Comparison of ENCODE assay signal across 9 cellular contexts in genomic region chr19:43414554-43414953, GRCh38. TPM values are rescaled to one million over a fixed set of nuclear protein-coding genes. Genes with fewer than 3 reads are reported as not detected.
"Had no signal": no experiment of that assay in that cellular context is flagged by ENCODE, and none has a peak within 500 bp of the region (broad histone marks: within the 10 kb centered on the region; RNA-seq: fewer than 3 reads in every experiment).

TEX101 (plus strand) TSS chr19:43414890; CDS start chr19:43415920, 1,030 bp downstream.

- DNase-seq: GM23248, GOT3, H9, HCEC 1CT, IMR-90, KBM-7 had no signal

- H2AFZ ChIP-seq: GM23248 had no signal

- H3K9ac ChIP-seq: GM23248 had no signal

- H3K4me3 Mint-ChIP-seq: H9 had no signal

- H3K27ac ChIP-seq: GM23248, HL-60 had no signal

- H3K4me3 ChIP-seq: GM23248 had no signal

- FAIRE-seq: H54, HTR-8/SVneo had no signal

- H3K4me1 Mint-ChIP-seq: H9 had no signal

RNA-seq across cellular contexts. Expression of gene TEX101, which starts in this region (rescaled TPM):
- total RNA-seq: GM23248, H9, IMR-90 had no signal
- polyA plus RNA-seq: GM23248, IMR-90 had no signal
